1 cellular context compared by ENCODE assay signal in the genomic region with DNA sequence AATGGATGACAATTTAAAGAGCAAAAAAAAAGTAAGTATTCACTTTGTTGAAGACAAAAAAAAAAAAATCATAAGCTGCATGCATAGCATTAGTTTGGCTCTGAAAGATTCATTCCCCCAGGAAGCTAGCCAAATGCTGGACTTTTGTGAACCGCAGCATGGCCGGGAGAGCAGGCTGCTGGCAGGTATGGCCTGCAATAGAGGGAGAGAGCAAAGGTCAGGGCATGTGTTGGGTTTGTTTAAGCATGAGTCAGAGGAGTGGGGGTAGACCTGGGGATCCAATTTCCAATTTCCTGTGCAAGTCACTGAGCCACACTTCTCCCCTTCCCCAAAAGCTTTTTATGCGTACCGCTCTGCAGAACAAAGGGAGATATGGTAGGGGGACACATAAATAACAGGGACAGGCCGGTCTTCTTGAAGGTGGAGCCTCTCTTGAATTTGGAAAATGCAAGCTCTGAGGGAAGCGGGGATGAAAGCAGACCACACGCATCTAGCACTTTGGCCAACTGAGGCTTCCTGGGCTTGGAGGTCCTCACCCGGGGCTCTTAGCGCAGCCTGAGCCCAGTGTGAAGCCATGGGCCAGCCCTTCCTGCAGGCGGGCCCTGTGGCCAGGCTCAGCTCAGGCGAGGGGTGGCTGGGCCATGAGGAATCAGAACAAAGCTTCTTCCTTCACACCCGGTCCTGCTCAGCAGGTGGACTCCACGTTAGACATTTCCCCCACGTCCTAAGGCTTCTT.
TF ChIP-seq lines count a peak whose summit lies in the region.

No MANE protein-coding gene starts in this region.

TF ChIP-seq in SK-N-SH, 30 proteins besides CTCF, POLR2A, EP300 and RAD21 (continued from another document):
- TF ChIP-seq MEF2A (IDR thresholded peaks at IDR 0.05; ENCODE audit: borderline replicate concordance, low read depth): peak; percentile 31; the same call in 1 of the 2 replicates
- no peak for TF ChIP-seq RFX5 (IDR thresholded peaks at IDR 0.05; ENCODE audit: low read length)
- TF ChIP-seq IRF3 (IDR thresholded peaks at IDR 0.05; ENCODE audit: low read depth, low read length): no peak
- TF ChIP-seq MAX (IDR thresholded peaks at IDR 0.05; ENCODE audit: low read depth): peak; percentile 77; the same call in 1 of the 2 replicates
- peak; percentile 42; the same call in 1 of the 2 replicates for TF ChIP-seq ELF1 (IDR thresholded peaks at IDR 0.05)
- TF ChIP-seq, protein P1, sequence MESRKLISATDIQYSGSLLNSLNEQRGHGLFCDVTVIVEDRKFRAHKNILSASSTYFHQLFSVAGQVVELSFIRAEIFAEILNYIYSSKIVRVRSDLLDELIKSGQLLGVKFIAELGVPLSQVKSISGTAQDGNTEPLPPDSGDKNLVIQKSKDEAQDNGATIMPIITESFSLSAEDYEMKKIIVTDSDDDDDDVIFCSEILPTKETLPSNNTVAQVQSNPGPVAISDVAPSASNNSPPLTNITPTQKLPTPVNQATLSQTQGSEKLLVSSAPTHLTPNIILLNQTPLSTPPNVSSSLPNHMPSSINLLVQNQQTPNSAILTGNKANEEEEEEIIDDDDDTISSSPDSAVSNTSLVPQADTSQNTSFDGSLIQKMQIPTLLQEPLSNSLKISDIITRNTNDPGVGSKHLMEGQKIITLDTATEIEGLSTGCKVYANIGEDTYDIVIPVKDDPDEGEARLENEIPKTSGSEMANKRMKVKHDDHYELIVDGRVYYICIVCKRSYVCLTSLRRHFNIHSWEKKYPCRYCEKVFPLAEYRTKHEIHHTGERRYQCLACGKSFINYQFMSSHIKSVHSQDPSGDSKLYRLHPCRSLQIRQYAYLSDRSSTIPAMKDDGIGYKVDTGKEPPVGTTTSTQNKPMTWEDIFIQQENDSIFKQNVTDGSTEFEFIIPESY (IDR thresholded peaks at IDR 0.05; ENCODE audit: borderline replicate concordance, low read depth): peak; percentile 36; the same call in 1 of the 2 replicates
- TF ChIP-seq RXRA (IDR thresholded peaks at IDR 0.05; ENCODE audit: borderline replicate concordance, low read depth): peak; percentile 98
- no peak for TF ChIP-seq SMC3 (IDR thresholded peaks at IDR 0.05; ENCODE audit: low read depth, low read length)
- TF ChIP-seq NFIC (IDR thresholded peaks at IDR 0.05; ENCODE audit: borderline replicate concordance): peak; percentile 95
- TF ChIP-seq NRF1 (IDR thresholded peaks at IDR 0.05; ENCODE audit: low read depth, low read length): no peak
- no peak for TF ChIP-seq GATA2 (CRISPR knock-in tag; IDR thresholded peaks at IDR 0.05)
- TF ChIP-seq MXI1 (IDR thresholded peaks at IDR 0.05; ENCODE audit: low read depth, low read length): no peak
TF ChIP-seq in SK-N-SH: peak in this region for 15.
